Comparison of ENCODE assay signal across 9 cellular contexts in the genomic region with DNA sequence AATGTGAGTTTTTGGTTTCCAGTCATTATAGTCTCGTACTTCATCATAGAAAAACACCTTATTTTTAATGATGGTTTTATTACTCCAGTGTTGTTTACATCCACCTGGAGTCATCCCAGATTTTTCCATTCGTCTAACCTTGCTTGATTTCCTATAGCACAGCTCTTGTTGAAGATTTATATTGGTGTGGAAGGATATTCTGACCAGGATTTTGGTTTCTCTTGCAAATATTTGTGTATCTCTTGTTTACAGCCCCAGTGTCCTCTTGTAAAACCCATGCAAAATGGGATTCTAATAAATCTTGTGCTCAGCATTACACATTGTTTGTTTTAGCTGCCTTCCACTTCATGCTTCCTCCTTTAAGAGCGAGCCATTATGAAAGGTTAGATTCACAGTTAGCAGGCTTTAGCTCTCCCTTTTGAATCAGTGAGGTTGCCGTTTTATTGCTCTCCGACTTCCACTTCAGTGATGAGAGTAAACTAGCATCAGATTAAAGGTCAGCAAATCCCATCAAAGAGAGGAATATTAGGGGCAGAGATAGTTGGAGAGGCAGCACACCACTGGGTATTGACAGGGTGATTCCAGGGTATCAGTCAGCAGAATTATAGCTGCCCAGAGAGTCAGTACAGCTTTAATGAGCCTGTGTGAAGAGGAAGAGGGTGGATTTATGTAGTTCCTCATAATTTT.
A peak's percentile ranks its signal among the peaks of the same experiment; 100 is the strongest.
DNase-seq lines count a peak whose midpoint lies in the region; ATAC-seq, FAIRE-seq and TF ChIP-seq lines count a peak whose summit lies in the region.
"Had no signal": no experiment of that assay in that cellular context is flagged by ENCODE, and none has a peak within 500 bp of the region (broad histone marks: within the 10 kb centered on the region; RNA-seq: fewer than 3 reads in every experiment).

No MANE protein-coding gene starts in this region.

- peak overlapping the region; percentile 60 for H3K4me3 ChIP-seq in osteoblast (ENCODE audit: insufficient read depth, low read length)
- H3K4me3 ChIP-seq in gastrocnemius medialis, result no peak overlapping the region
- peak overlapping the region in 1 of 2 donors; percentile 7 for H3K4me3 ChIP-seq in kidney (ENCODE audit: low read length in 2 of 2)

- peak; percentile 74 for DNase-seq in GF-D8 (lab: John Stamatoyannopoulos, UW)
- DNase-seq in NCI-H187 (lab: John Stamatoyannopoulos, UW), result peak; percentile 13 to 21
- no peak for DNase-seq in osteoblast (ENCODE audit: insufficient read length, low spot score, missing footprints)
- no peak for DNase-seq in gastrocnemius medialis
- no peak for DNase-seq in stimulated activated naive CD4-positive, alpha-beta T cell treated with Interleukin-2 at 50 U/mL for 16 hours (lab: John Stamatoyannopoulos, UW)
- DNase-seq in RKO (ENCODE audit: low spot score), result no peak
- DNase-seq in kidney, result no peak
- DNase-seq: activated effector memory CD4-positive, alpha-beta T cell treated with Interleukin-2 at 50 U/mL for 16 hours had no signal

- in situ Hi-C loops in gastrocnemius medialis (cut with MboI; ENCODE audit: low sequenced_read_pairs in 4 of 4), result no loop called here

- no peak for TF ChIP-seq POLR2A in gastrocnemius medialis (IDR thresholded peaks at IDR 0.05)

- H3K79me2 ChIP-seq in osteoblast (ENCODE audit: insufficient read depth, low read length), result peaks cover 71% of the 10 kb centered on the region

- FAIRE-seq in kidney (lab: Jason Lieb, UNC), result no peak

- H3K27me3 ChIP-seq in osteoblast (ENCODE audit: insufficient read depth, low read length), result no peaks in the 10 kb centered on the region
- H3K27me3 ChIP-seq in gastrocnemius medialis, result peaks cover 0 to 5% (median 0%) of the 10 kb centered on the region in 3 donors

- no peak overlapping the region for H3K9ac ChIP-seq in kidney (ENCODE audit: low read length in 2 of 2)

- H3K27ac ChIP-seq in VCaP (peak overlapping the region; percentile 81), osteoblast (ENCODE audit: low read depth, low read length) (peak overlapping the region; percentile 41), gastrocnemius medialis (no peak overlapping the region), kidney (ENCODE audit: low read depth in 2 of 2, low read length in 2 of 2) (no peak overlapping the region)

- H4K20me1 ChIP-seq in osteoblast (ENCODE audit: insufficient read depth, low read length), result no peaks in the 10 kb centered on the region

- no peaks in the 10 kb centered on the region for H3K9me3 ChIP-seq in osteoblast (ENCODE audit: low read depth, low read length)
- no peaks in the 10 kb centered on the region for H3K9me3 ChIP-seq in gastrocnemius medialis
- no peaks in the 10 kb centered on the region for H3K9me3 ChIP-seq in kidney (ENCODE audit: control insufficient read depth in 1 of 2, low read length in 2 of 2)

- ATAC-seq in gastrocnemius medialis, result no peak

- H3K36me3 ChIP-seq in osteoblast (ENCODE audit: insufficient read depth, low read length) (no peaks in the 10 kb centered on the region), gastrocnemius medialis (no peaks in the 10 kb centered on the region), kidney (ENCODE audit: control insufficient read depth in 1 of 2, insufficient read depth in 2 of 2, low read length in 2 of 2) (no peaks in the 10 kb centered on the region)

- peaks cover 56% of the 10 kb centered on the region for H3K4me1 ChIP-seq in osteoblast (ENCODE audit: insufficient read depth, low read length)
- H3K4me1 ChIP-seq in gastrocnemius medialis, result no peaks in the 10 kb centered on the region
- H3K4me1 ChIP-seq in kidney (ENCODE audit: control insufficient read depth in 1 of 2, insufficient read depth in 1 of 2, low read depth in 1 of 2, low read length in 2 of 2), result no peaks in the 10 kb centered on the region

- H3K4me2 ChIP-seq in osteoblast (ENCODE audit: insufficient read depth, low read length), result peak overlapping the region; percentile 86

- intact Hi-C loops in gastrocnemius medialis (cut with DNase I; ENCODE audit: low total_unique reads), result no loop called here
- intact Hi-C loops in kidney (cut with DNase I), result no loop called here

- no peak for TF ChIP-seq CTCF in VCaP (conservative IDR thresholded peaks at IDR 0.05)
- TF ChIP-seq CTCF in osteoblast (IDR thresholded peaks at IDR 0.05; ENCODE audit: extremely low read depth, low read depth, low read length), result no peak
- TF ChIP-seq CTCF in gastrocnemius medialis (IDR thresholded peaks at IDR 0.05 in 4 of 5, conservative IDR thresholded peaks at IDR 0.05 in 1 of 5), result no peak
- TF ChIP-seq CTCF in kidney (IDR thresholded peaks at IDR 0.05; ENCODE audit: borderline replicate concordance, extremely low read depth, insufficient read depth), result no peak

- peak overlapping the region; percentile 69 for H2AFZ ChIP-seq in osteoblast (ENCODE audit: low read length)

Comparison
In these comparisons a context has a peak if more than half of its experiments do, and no peak if none do; other contexts are left out.
1. DNase-seq: peak in GF-D8 (single experiment) and NCI-H187 (2 of 2); none in osteoblast (single experiment), gastrocnemius medialis (0 of 2), stimulated activated naive CD4-positive, alpha-beta T cell treated with Interleukin-2 at 50 U/mL for 16 hours (single experiment), RKO (single experiment) and kidney (single experiment).
2. H3K27ac ChIP-seq: peak in VCaP (single experiment) and osteoblast (single experiment); none in gastrocnemius medialis (0 of 4) and kidney (0 of 2).